Comparison of ENCODE assay signal across 1 cellular context in genomic region chr20:31758991-31759390, GRCh38.
TF ChIP-seq lines count a peak whose summit lies in the region.

No MANE protein-coding gene starts in this region.

TF ChIP-seq in IMR-90, 13 proteins besides CTCF, POLR2A, EP300 and RAD21 (continued from another document):
- TF ChIP-seq MXI1 (IDR thresholded peaks at IDR 0.05; ENCODE audit: borderline replicate concordance, low read depth, low read length), result no peak
- no peak for TF ChIP-seq MAFK (IDR thresholded peaks at IDR 0.05; ENCODE audit: low read depth, low read length)
- TF ChIP-seq FOS (IDR thresholded peaks at IDR 0.05; ENCODE audit: low read depth, low read length), result no peak
- no peak for TF ChIP-seq CHD1 (IDR thresholded peaks at IDR 0.05; ENCODE audit: low read depth, low read length)
- no peak for TF ChIP-seq RCOR1 (IDR thresholded peaks at IDR 0.05; ENCODE audit: insufficient replicate concordance, low read length)
- no peak for TF ChIP-seq SMC3 (IDR thresholded peaks at IDR 0.05; ENCODE audit: low read depth, low read length)
- TF ChIP-seq MAZ (IDR thresholded peaks at IDR 0.05; ENCODE audit: borderline replicate concordance, low read depth, low read length), result no peak
- TF ChIP-seq ELK1 (IDR thresholded peaks at IDR 0.05; ENCODE audit: borderline replicate concordance, low read depth, low read length), result no peak
